Comparison of ENCODE assay signal across 23 cellular contexts in genomic region chr2:3539836-3540235, GRCh38. TPM values are rescaled to one million over a fixed set of nuclear protein-coding genes. Genes with fewer than 3 reads are reported as not detected.
DNase-seq lines count a peak whose midpoint lies in the region; ATAC-seq and TF ChIP-seq lines count a peak whose summit lies in the region.
"Had no signal": no experiment of that assay in that cellular context is flagged by ENCODE, and none has a peak within 500 bp of the region (broad histone marks: within the 10 kb centered on the region; RNA-seq: fewer than 3 reads in every experiment).

No MANE protein-coding gene starts in this region.

- ATAC-seq in DND-41 (ENCODE audit: insufficient read depth, low read depth) (peak; percentile 29; the same call in 1 of the 3 replicates), lower lobe of right lung (no peak)
- no peak for ATAC-seq in activated T-helper 17 cell treated with anti-CD3 and anti-CD28 coated beads, Interleukin-2, amount 50 U/mL, for 72 hours (replicated peaks)
- ATAC-seq: PC-3 had no signal

- no peaks in the 10 kb centered on the region; the same call in 1 of the 2 replicates for H3K27me3 Mint-ChIP-seq in HFFc6 (ENCODE audit: insufficient read depth)
- no peaks in the 10 kb centered on the region for H3K27me3 Mint-ChIP-seq in activated T-helper 17 cell treated with anti-CD3 and anti-CD28 coated beads, Interleukin-2, amount 50 U/mL, for 72 hours
- H3K27me3 Mint-ChIP-seq: CD4-positive, CD25-positive, alpha-beta regulatory T cell had no signal

- H3K36me3 ChIP-seq in DND-41 (ENCODE audit: insufficient read depth, low read length): peaks cover 50% of the 10 kb centered on the region
- peaks cover 36% of the 10 kb centered on the region for H3K36me3 ChIP-seq in brain microvascular endothelial cell (replicated peaks)
- H3K36me3 ChIP-seq in lower lobe of right lung: peaks cover 57% of the 10 kb centered on the region

- H2AFZ ChIP-seq in DND-41 (ENCODE audit: low read depth, low read length): no peak overlapping the region
- H2AFZ ChIP-seq: GM23248 had no signal

- H3K9me3 Mint-ChIP-seq in HFFc6: no peaks in the 10 kb centered on the region
- no peaks in the 10 kb centered on the region for H3K9me3 Mint-ChIP-seq in activated T-helper 17 cell treated with anti-CD3 and anti-CD28 coated beads, Interleukin-2, amount 50 U/mL, for 72 hours
- H3K9me3 Mint-ChIP-seq: CD4-positive, CD25-positive, alpha-beta regulatory T cell had no signal

- no peaks in the 10 kb centered on the region for H3K9me3 ChIP-seq in DND-41 (ENCODE audit: insufficient read depth, low read length, severe bottlenecking)
- no peaks in the 10 kb centered on the region for H3K9me3 ChIP-seq in lower lobe of right lung
- H3K9me3 ChIP-seq: SJSA1 had no signal

- TF ChIP-seq CTCF in DND-41 (IDR thresholded peaks at IDR 0.05; ENCODE audit: borderline replicate concordance, extremely low read depth, low read length, poor library complexity, severe bottlenecking) (no peak), HFFc6 (IDR thresholded peaks at IDR 0.05) (peak; percentile 33; the same call in 1 of the 2 replicates), brain microvascular endothelial cell (IDR thresholded peaks at IDR 0.05; ENCODE audit: low read depth, low read length, missing control alignments) (peak; percentile 5), lower lobe of right lung (IDR thresholded peaks at IDR 0.05) (no peak)

- H3K4me3 ChIP-seq in DND-41 (ENCODE audit: low read depth in 1 of 2, low read length in 2 of 2) (no peak overlapping the region), brain microvascular endothelial cell (ENCODE audit: low read depth, low read length) (no peak overlapping the region), lower lobe of right lung (no peak overlapping the region)
- H3K4me3 ChIP-seq: BLaER1, GM23248, SJSA1 had no signal

- peaks cover 6% of the 10 kb centered on the region; the same call in 1 of the 2 replicates for H4K20me1 ChIP-seq in DND-41 (ENCODE audit: insufficient read depth, low read length)

- intact Hi-C loops in lower lobe of right lung (cut with DNase I): no loop called here

- no peak overlapping the region for H3K9ac ChIP-seq in DND-41 (ENCODE audit: low read depth, low read length)
- H3K9ac ChIP-seq: BLaER1, GM23248 had no signal

- peaks cover 31% of the 10 kb centered on the region for H3K36me3 Mint-ChIP-seq in HFFc6 (ENCODE audit: low read depth)
- H3K36me3 Mint-ChIP-seq in activated T-helper 17 cell treated with anti-CD3 and anti-CD28 coated beads, Interleukin-2, amount 50 U/mL, for 72 hours (ENCODE audit: low read depth): peaks cover 59% of the 10 kb centered on the region

- H3K4me3 Mint-ChIP-seq in HFFc6: no peak overlapping the region
- H3K4me3 Mint-ChIP-seq in activated T-helper 17 cell treated with anti-CD3 and anti-CD28 coated beads, Interleukin-2, amount 50 U/mL, for 72 hours: no peak overlapping the region
- H3K4me3 Mint-ChIP-seq: CD4-positive, CD25-positive, alpha-beta regulatory T cell had no signal

- no peak overlapping the region for H3K4me2 ChIP-seq in DND-41 (ENCODE audit: insufficient read depth, low read length)
- H3K4me2 ChIP-seq: BLaER1 had no signal

- no peaks in the 10 kb centered on the region for H3K4me1 ChIP-seq in DND-41 (ENCODE audit: insufficient read depth, low read length)
- H3K4me1 ChIP-seq in lower lobe of right lung: peaks cover 16% of the 10 kb centered on the region

- no peak overlapping the region for H3K27ac ChIP-seq in DND-41 (ENCODE audit: low read length)
- H3K27ac ChIP-seq in brain microvascular endothelial cell: no peak overlapping the region
- no peak overlapping the region for H3K27ac ChIP-seq in lower lobe of right lung
- H3K27ac ChIP-seq: BLaER1, GM23248, SJSA1 had no signal

- H3K27me3 ChIP-seq in DND-41 (ENCODE audit: insufficient read depth, low read length, poor library complexity) (no peaks in the 10 kb centered on the region), brain microvascular endothelial cell (replicated peaks) (no peaks in the 10 kb centered on the region), lower lobe of right lung (ENCODE audit: low read depth) (no peaks in the 10 kb centered on the region)
- H3K27me3 ChIP-seq: BLaER1, SJSA1 had no signal

- peaks cover 20% of the 10 kb centered on the region for H3K4me1 Mint-ChIP-seq in HFFc6 (ENCODE audit: low read depth)
- H3K4me1 Mint-ChIP-seq in activated T-helper 17 cell treated with anti-CD3 and anti-CD28 coated beads, Interleukin-2, amount 50 U/mL, for 72 hours: no peaks in the 10 kb centered on the region

- H3K27ac Mint-ChIP-seq in HFFc6: no peak overlapping the region
- H3K27ac Mint-ChIP-seq in activated T-helper 17 cell treated with anti-CD3 and anti-CD28 coated beads, Interleukin-2, amount 50 U/mL, for 72 hours: no peak overlapping the region
- H3K27ac Mint-ChIP-seq: CD4-positive, CD25-positive, alpha-beta regulatory T cell had no signal

- peaks cover 16% of the 10 kb centered on the region; the same call in 1 of the 2 replicates for H3K79me2 ChIP-seq in DND-41 (ENCODE audit: insufficient read depth, low read length)

- DNase-seq in NCI-H748 (lab: John Stamatoyannopoulos, UW; ENCODE audit: unreplicated experiment): peak; percentile 41
- no peak for DNase-seq in NCI-H748 treated with DMSO at 0.1 percent for 48 hours (lab: John Stamatoyannopoulos, UW)
- DNase-seq in DND-41: no peak
- no peak for DNase-seq in HFFc6
- no peak for DNase-seq in brain microvascular endothelial cell
- no peak for DNase-seq in 8988T
- no peak for DNase-seq in lower lobe of right lung
- DNase-seq: CD4-positive, CD25-positive, alpha-beta regulatory T cell; GM23248; HCEC 1CT; Karpas-422; NCI-H1417 treated with DMSO at 0.1 percent for 48 hours; NCI-H1694 treated with DMSO at 0.1 percent for 48 hours; NCI-H526; NK-92 treated with Interleukin-12 subunit alpha and Interleukin-12 subunit beta, amount 100 ng/mL, for 24 hours; PC-3; Right ventricle myocardium superior; T-helper 1 cell had no signal

- in situ Hi-C loops in brain microvascular endothelial cell (cut with HindIII; ENCODE audit: low pct_ligation_motif_present, low sequenced_read_pairs): no loop called here

RNA-seq across cellular contexts. Expression of gene RNASEH1, which starts 18.3 kb away (rescaled TPM):
- 10 to 100 TPM; 36.9 to 43.6 (median 39.7) TPM for total RNA-seq in HFFc6 (2021; fragmentation: NEBNext Ultra II Directional; extraction: Animal tissue kit (Norgen Biotek cat#: 25700))
- total RNA-seq in activated T-helper 17 cell treated with anti-CD3 and anti-CD28 coated beads, Interleukin-2, amount 50 U/mL, for 72 hours: 10 to 100 TPM; 10.3 to 31.7 TPM
- total RNA-seq in lower lobe of right lung: 17.3 TPM

RNA-seq across cellular contexts. Expression of gene ADI1, which starts 20.5 kb away (rescaled TPM):
- total RNA-seq in HFFc6 (2021; fragmentation: NEBNext Ultra II Directional; extraction: Animal tissue kit (Norgen Biotek cat#: 25700)): 10 to 100 TPM; 66.6 to 94.2 (median 75.5) TPM
- total RNA-seq in activated T-helper 17 cell treated with anti-CD3 and anti-CD28 coated beads, Interleukin-2, amount 50 U/mL, for 72 hours: 10 to 100 TPM; 25.8 to 26.0 TPM
- total RNA-seq in lower lobe of right lung: 60.2 TPM

RNA-seq across cellular contexts. Expression of gene RPS7, which starts 35.2 kb away (rescaled TPM):
- 1,000 to 10,000 TPM; 1,288 to 1,437 (median 1,316) TPM for total RNA-seq in HFFc6 (2021; fragmentation: NEBNext Ultra II Directional; extraction: Animal tissue kit (Norgen Biotek cat#: 25700))
- 1,000 to 10,000 TPM; 1,635 to 1,848 TPM for total RNA-seq in activated T-helper 17 cell treated with anti-CD3 and anti-CD28 coated beads, Interleukin-2, amount 50 U/mL, for 72 hours
- 814 TPM for total RNA-seq in lower lobe of right lung

RNA-seq across cellular contexts. Expression of gene COLEC11, which starts 55.1 kb away (rescaled TPM):
- total RNA-seq in HFFc6 (2021; fragmentation: NEBNext Ultra II Directional; extraction: Animal tissue kit (Norgen Biotek cat#: 25700)): not detected
- total RNA-seq in activated T-helper 17 cell treated with anti-CD3 and anti-CD28 coated beads, Interleukin-2, amount 50 U/mL, for 72 hours: under 1 TPM in 1 of 2 donors, not detected in 1; 0.54 TPM
- total RNA-seq in lower lobe of right lung: 0.30 TPM
- total RNA-seq: CD4-positive, CD25-positive, alpha-beta regulatory T cell; Daoy; GM23248; HT-29; SJSA1 had no signal

Comparison
In these comparisons a context has a peak if more than half of its experiments do, and no peak if none do; other contexts are left out.
1. CTCF ChIP-seq: peak in HFFc6 (single experiment) and brain microvascular endothelial cell (single experiment); none in DND-41 (single experiment) and lower lobe of right lung (single experiment).